Comparison of ENCODE assay signal across 14 cellular contexts in the genomic region with DNA sequence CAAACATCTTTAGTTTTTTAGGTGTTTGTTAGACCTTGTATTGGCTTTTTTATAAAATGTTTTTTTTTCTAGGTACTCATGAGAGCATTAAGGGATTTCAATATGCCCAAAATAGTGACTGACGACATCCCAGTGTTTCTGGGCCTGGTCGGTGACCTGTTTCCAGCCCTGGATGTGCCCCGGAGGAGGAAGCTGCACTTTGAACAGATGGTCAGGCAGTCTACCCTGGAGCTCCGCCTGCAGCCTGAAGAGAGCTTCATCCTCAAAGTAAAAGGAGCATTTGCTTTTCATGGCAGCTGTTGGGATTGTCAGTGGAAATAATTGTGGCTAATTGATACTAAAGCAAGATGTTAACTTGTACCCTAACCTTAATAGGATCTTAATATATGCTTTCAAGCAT.
"Had no signal": no experiment of that assay in that cellular context is flagged by ENCODE, and none has a peak within 500 bp of the region (broad histone marks: within the 10 kb centered on the region; RNA-seq: fewer than 3 reads in every experiment).

No MANE protein-coding gene starts in this region.

- H3K27me3 Mint-ChIP-seq: activated CD4-positive, alpha-beta T cell treated with anti-CD3 and anti-CD28 coated beads for 36 hours; stimulated activated naive CD8-positive, alpha-beta T cell treated with anti-CD3 and anti-CD28 coated beads, Interleukin-15, amount 100 ng/mL, for 72 hours; type B pancreatic cell had no signal

- H3K4me1 ChIP-seq: left lung had no signal

- H3K4me3 Mint-ChIP-seq: activated CD4-positive, alpha-beta T cell treated with anti-CD3 and anti-CD28 coated beads for 36 hours; activated CD8-positive, alpha-beta T cell treated with anti-CD3 and anti-CD28 coated beads for 36 hours; activated T-cell treated with anti-CD3 and anti-CD28 coated beads, Interleukin-2, amount 50 U/mL, for 4 hours; natural killer cell; stimulated activated naive CD8-positive, alpha-beta T cell treated with anti-CD3 and anti-CD28 coated beads, Interleukin-15, amount 100 ng/mL, for 72 hours; type B pancreatic cell had no signal

- H3K36me3 Mint-ChIP-seq: natural killer cell, type B pancreatic cell had no signal

- DNase-seq: activated CD4-positive, alpha-beta T cell treated with anti-CD3 and anti-CD28 coated beads for 36 hours; activated CD8-positive, alpha-beta T cell treated with anti-CD3 and anti-CD28 coated beads for 36 hours; activated effector memory CD4-positive, alpha-beta T cell treated with Interleukin-2 at 50 U/mL for 16 hours; activated naive CD4-positive, alpha-beta T cell treated with anti-CD3 and anti-CD28 coated beads, Interleukin-2, amount 50 U/mL, for 16 hours; activated T-cell treated with anti-CD3 and anti-CD28 coated beads, Interleukin-2, amount 50 U/mL, for 4 hours; left lung; mammary epithelial cell; natural killer cell; right cardiac atrium; stimulated activated naive CD8-positive, alpha-beta T cell treated with anti-CD3 and anti-CD28 coated beads, Interleukin-15, amount 100 ng/mL, for 72 hours; T-helper 1 cell; T1000 had no signal

- ATAC-seq: activated CD4-positive, alpha-beta T cell treated with anti-CD3 and anti-CD28 coated beads for 36 hours; activated CD8-positive, alpha-beta T cell treated with anti-CD3 and anti-CD28 coated beads for 36 hours; activated T-cell treated with anti-CD3 and anti-CD28 coated beads, Interleukin-2, amount 50 U/mL, for 4 hours; esophagus mucosa; left lung; natural killer cell; right cardiac atrium; stimulated activated naive CD8-positive, alpha-beta T cell treated with anti-CD3 and anti-CD28 coated beads, Interleukin-15, amount 100 ng/mL, for 72 hours had no signal

- H3K4me3 ChIP-seq: left lung had no signal

- H3K27ac Mint-ChIP-seq: activated CD4-positive, alpha-beta T cell treated with anti-CD3 and anti-CD28 coated beads for 36 hours; activated CD8-positive, alpha-beta T cell treated with anti-CD3 and anti-CD28 coated beads for 36 hours; natural killer cell; stimulated activated naive CD8-positive, alpha-beta T cell treated with anti-CD3 and anti-CD28 coated beads, Interleukin-15, amount 100 ng/mL, for 72 hours; type B pancreatic cell had no signal

- H3K9me3 Mint-ChIP-seq: natural killer cell, type B pancreatic cell had no signal

- H3K4me1 Mint-ChIP-seq: activated CD4-positive, alpha-beta T cell treated with anti-CD3 and anti-CD28 coated beads for 36 hours; stimulated activated naive CD8-positive, alpha-beta T cell treated with anti-CD3 and anti-CD28 coated beads, Interleukin-15, amount 100 ng/mL, for 72 hours had no signal

- H3K27me3 ChIP-seq: left lung had no signal

- H3K27ac ChIP-seq: left lung had no signal

- H3K36me3 ChIP-seq: left lung had no signal
